Comparison of ENCODE assay signal across 8 cellular contexts in genomic region chr20:5402903-5403531, GRCh38.
A peak's percentile ranks its signal among the peaks of the same experiment; 100 is the strongest.
DNase-seq lines count a peak whose midpoint lies in the region; ATAC-seq and TF ChIP-seq lines count a peak whose summit lies in the region.

No MANE protein-coding gene starts in this region.

- H3K27ac Mint-ChIP-seq in CD8-positive, alpha-beta T cell, result no peak overlapping the region
- H3K27ac Mint-ChIP-seq in CD8-positive, alpha-beta memory T cell, result no peak overlapping the region

- H3K27me3 Mint-ChIP-seq in CD8-positive, alpha-beta T cell (ENCODE audit: low read depth), result peaks cover 21% of the 10 kb centered on the region
- H3K27me3 Mint-ChIP-seq in CD8-positive, alpha-beta memory T cell, result peaks cover 8 to 43% of the 10 kb centered on the region in 2 donors

- H3K36me3 ChIP-seq in CD8-positive, alpha-beta T cell (ENCODE audit: insufficient read depth, low read length), result no peaks in the 10 kb centered on the region
- no peaks in the 10 kb centered on the region for H3K36me3 ChIP-seq in CD8-positive, alpha-beta memory T cell (ENCODE audit: insufficient read depth, low read length)

- no peak overlapping the region for H3K4me3 ChIP-seq in CD8-positive, alpha-beta T cell (ENCODE audit: low read depth, low read length)
- no peak overlapping the region for H3K4me3 ChIP-seq in CD8-positive, alpha-beta memory T cell (ENCODE audit: low read length)

- no peaks in the 10 kb centered on the region for H3K9me3 ChIP-seq in CD8-positive, alpha-beta T cell (ENCODE audit: low read length)
- no peaks in the 10 kb centered on the region for H3K9me3 ChIP-seq in CD8-positive, alpha-beta memory T cell (ENCODE audit: low read length)

- POLR2A ChIA-PET in CD8-positive, alpha-beta T cell (lab: Charles Lee), result no interaction called here
- POLR2A ChIA-PET in CD8-positive, alpha-beta memory T cell (lab: Charles Lee), result no interaction called here

- H3K4me1 Mint-ChIP-seq in CD8-positive, alpha-beta T cell (ENCODE audit: low read depth), result no peaks in the 10 kb centered on the region
- H3K4me1 Mint-ChIP-seq in CD8-positive, alpha-beta memory T cell, result no peaks in the 10 kb centered on the region

- no peaks in the 10 kb centered on the region for H3K9me3 Mint-ChIP-seq in CD8-positive, alpha-beta T cell
- peaks cover 0 to 11% (median 8%) of the 10 kb centered on the region in 5 donors for H3K9me3 Mint-ChIP-seq in CD8-positive, alpha-beta memory T cell

- H3K27ac ChIP-seq in CD8-positive, alpha-beta T cell (ENCODE audit: low read depth, low read length), result no peak overlapping the region
- H3K27ac ChIP-seq in CD8-positive, alpha-beta memory T cell (ENCODE audit: low read depth, low read length), result no peak overlapping the region

- CTCF ChIA-PET in CD8-positive, alpha-beta T cell (lab: Charles Lee), result no interaction called here
- CTCF ChIA-PET in CD8-positive, alpha-beta memory T cell (lab: Charles Lee), result no interaction called here

- DNase-seq in CD1c-positive myeloid dendritic cell (ENCODE audit: extremely low spot score), result peak; percentile 50
- peak; percentile 36 for DNase-seq in GM13976 (ENCODE audit: low spot score)
- peak; percentile 48 for DNase-seq in SW480 (ENCODE audit: low spot score)
- DNase-seq in iPS-NIHi11 (ENCODE audit: low spot score), result peak; percentile 62
- no peak for DNase-seq in CD8-positive, alpha-beta T cell
- no peak for DNase-seq in CD8-positive, alpha-beta memory T cell

- peak; percentile 54 for ATAC-seq in HG03469 (IDR thresholded peaks at IDR 0.05; ENCODE audit: unreplicated experiment)
- no peak for ATAC-seq in CD8-positive, alpha-beta T cell
- no peak for ATAC-seq in HG03025 (IDR thresholded peaks at IDR 0.05; ENCODE audit: low FRiP score, unreplicated experiment)

- no peak overlapping the region for H3K4me3 Mint-ChIP-seq in CD8-positive, alpha-beta T cell
- H3K4me3 Mint-ChIP-seq in CD8-positive, alpha-beta memory T cell, result no peak overlapping the region

- H3K36me3 Mint-ChIP-seq in CD8-positive, alpha-beta T cell, result no peaks in the 10 kb centered on the region
- H3K36me3 Mint-ChIP-seq in CD8-positive, alpha-beta memory T cell, result no peaks in the 10 kb centered on the region

- no peaks in the 10 kb centered on the region for H3K4me1 ChIP-seq in CD8-positive, alpha-beta T cell (ENCODE audit: insufficient read depth, low read length)
- H3K4me1 ChIP-seq in CD8-positive, alpha-beta memory T cell (ENCODE audit: insufficient read depth, low read length), result no peaks in the 10 kb centered on the region

- no peaks in the 10 kb centered on the region for H3K27me3 ChIP-seq in CD8-positive, alpha-beta T cell (ENCODE audit: insufficient read depth, low read length)
- H3K27me3 ChIP-seq in CD8-positive, alpha-beta memory T cell (ENCODE audit: insufficient read depth, low read length, poor library complexity, severe bottlenecking), result no peaks in the 10 kb centered on the region

- TF ChIP-seq CTCF in GM13976 (IDR thresholded peaks at IDR 0.05; ENCODE audit: borderline replicate concordance, control extremely low read depth, extremely low read depth, insufficient read depth, missing control alignments), result peak; percentile 62
- no peak for TF ChIP-seq CTCF in CD8-positive, alpha-beta T cell (IDR thresholded peaks at IDR 0.05)

- in situ Hi-C loops in GM13976 (cut with MboI; ENCODE audit: low sequenced_read_pairs, unreplicated experiment), result no loop called here

- intact Hi-C loops in CD8-positive, alpha-beta T cell (cut with DNase I, micrococcal nuclease), result no loop called here

Comparison
In these comparisons a context has a peak if more than half of its experiments do, and no peak if none do; other contexts are left out.
1. DNase-seq: peak in CD1c-positive myeloid dendritic cell (single experiment), GM13976 (single experiment), SW480 (single experiment) and iPS-NIHi11 (single experiment); none in CD8-positive, alpha-beta T cell (0 of 7) and CD8-positive, alpha-beta memory T cell (0 of 5).